Comparison of ENCODE assay signal across 8 cellular contexts in the genomic region with DNA sequence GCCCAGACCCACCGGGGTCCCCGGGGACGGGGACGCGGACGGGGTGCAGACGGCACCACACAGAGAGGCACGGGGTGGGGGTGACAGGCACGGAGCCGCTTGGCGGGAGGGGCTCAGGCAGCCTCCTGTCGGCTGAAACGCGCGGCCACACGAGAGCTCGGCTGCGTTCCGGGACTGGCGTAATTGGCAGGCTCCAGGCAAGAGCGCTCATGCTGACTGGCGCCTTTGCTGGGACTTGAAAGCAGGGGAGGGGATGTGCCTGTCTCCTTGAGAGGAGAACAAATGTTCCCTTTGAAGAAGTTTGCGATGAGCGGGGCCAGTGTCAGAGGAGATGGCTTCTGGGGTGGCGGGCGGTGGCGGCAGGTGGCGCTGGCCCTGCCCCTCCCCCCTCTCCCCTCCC. TPM values are rescaled to one million over a fixed set of nuclear protein-coding genes. Genes with fewer than 3 reads are reported as not detected.
DNase-seq lines count a peak whose midpoint lies in the region; ATAC-seq and TF ChIP-seq lines count a peak whose summit lies in the region.

No MANE protein-coding gene starts in this region.

- no peak overlapping the region for H3K4me3 ChIP-seq in WERI-Rb-1 (ENCODE audit: low read depth, low read length)
- no peak overlapping the region for H3K4me3 ChIP-seq in heart left ventricle

- TF ChIP-seq POLR2A in heart left ventricle (IDR thresholded peaks at IDR 0.05), result no peak

- no peak for ATAC-seq in heart left ventricle

- no peak for TF ChIP-seq CTCF in WERI-Rb-1 (IDR thresholded peaks at IDR 0.05; ENCODE audit: low read depth, low read length)
- TF ChIP-seq CTCF in heart left ventricle (IDR thresholded peaks at IDR 0.05), result no peak

- no peaks in the 10 kb centered on the region for H3K36me3 ChIP-seq in WERI-Rb-1
- H3K36me3 ChIP-seq in heart left ventricle, result no peaks in the 10 kb centered on the region

- H3K27ac ChIP-seq in WERI-Rb-1 (no peak overlapping the region), heart left ventricle (no peak overlapping the region)

- DNase-seq in COLO668 (lab: John Stamatoyannopoulos, UW; ENCODE audit: unreplicated experiment) (peak; percentile 33), NCI-H1105 (lab: John Stamatoyannopoulos, UW) (peak; percentile 68), head of caudate nucleus (peak in 32 of 42 donors; percentile 10 to 70 (median 34)), cardiac septum (ENCODE audit: low spot score) (no peak), mesenteric fat pad (ENCODE audit: low spot score) (no peak), WERI-Rb-1 (no peak), heart left ventricle (no peak)
- DNase-seq in activated CD4-positive, alpha-beta T cell treated with anti-CD3 and anti-CD28 coated beads for 48 hours, result peak; percentile 59

- peaks cover 0 to 4% (median 0%) of the 10 kb centered on the region in 12 donors for H3K4me1 ChIP-seq in heart left ventricle

- WGBS in heart left ventricle, 4 donors, result 38 to 55% (median 43%) methylated on average over 25 to 28 of the region's 28 CpGs

- H3K9me3 ChIP-seq in WERI-Rb-1 (ENCODE audit: severe bottlenecking) (no peaks in the 10 kb centered on the region), heart left ventricle (no peaks in the 10 kb centered on the region)

- intact Hi-C loops in head of caudate nucleus (cut with DNase I) (no loop called here), cardiac septum (cut with DNase I) (no loop called here), heart left ventricle (cut with DNase I) (no loop called here)

- H3K27me3 ChIP-seq in WERI-Rb-1 (ENCODE audit: insufficient read depth, low read depth, severe bottlenecking), result no peaks in the 10 kb centered on the region
- H3K27me3 ChIP-seq in heart left ventricle, result peaks cover 10 to 86% (median 41%) of the 10 kb centered on the region in 9 donors

RNA-seq across cellular contexts. Expression of a gene that starts 25.8 kb away (rescaled TPM):
- total RNA-seq in cardiac septum, result not detected
- not detected for total RNA-seq in mesenteric fat pad
- total RNA-seq in heart left ventricle, result not detected
- polyA plus RNA-seq in heart left ventricle, result not detected

RNA-seq across cellular contexts. Expression of a gene that starts 28.5 kb away (rescaled TPM):
- total RNA-seq in cardiac septum (1.7 TPM), mesenteric fat pad (12.7 TPM), heart left ventricle (1 to 10 TPM in 3 of 9 donors, under 1 TPM in 6; 0.16 to 6.6 (median 0.67) TPM)
- 1 to 10 TPM; 1.7 to 2.6 TPM for polyA plus RNA-seq in heart left ventricle

RNA-seq across cellular contexts. Expression of a gene that starts 43.0 kb away (rescaled TPM):
- total RNA-seq in cardiac septum (16.4 TPM), mesenteric fat pad (22.6 TPM), heart left ventricle (10 to 100 TPM; 14.7 to 22.2 (median 16.3) TPM)
- polyA plus RNA-seq in heart left ventricle, result 10 to 100 TPM in 1 of 2 donors, 1 to 10 TPM in 1; 6.2 to 15.8 TPM

RNA-seq across cellular contexts. Expression of a gene that starts 54.7 kb away (rescaled TPM):
- 38.9 TPM for total RNA-seq in cardiac septum
- 39.0 TPM for total RNA-seq in mesenteric fat pad
- total RNA-seq in heart left ventricle, result 10 to 100 TPM; 27.5 to 46.2 (median 38.9) TPM
- 10 to 100 TPM; 16.5 to 20.1 TPM for polyA plus RNA-seq in heart left ventricle

Comparison
In these comparisons a context has a peak if more than half of its experiments do, and no peak if none do; other contexts are left out.
1. DNase-seq: peak in COLO668 (single experiment), NCI-H1105 (single experiment), activated CD4-positive, alpha-beta T cell treated with anti-CD3 and anti-CD28 coated beads for 48 hours (single experiment) and head of caudate nucleus (32 of 42); none in cardiac septum (single experiment), mesenteric fat pad (single experiment), WERI-Rb-1 (single experiment) and heart left ventricle (0 of 5).